ENCODE assay signal across 8 cellular contexts in the genomic region with DNA sequence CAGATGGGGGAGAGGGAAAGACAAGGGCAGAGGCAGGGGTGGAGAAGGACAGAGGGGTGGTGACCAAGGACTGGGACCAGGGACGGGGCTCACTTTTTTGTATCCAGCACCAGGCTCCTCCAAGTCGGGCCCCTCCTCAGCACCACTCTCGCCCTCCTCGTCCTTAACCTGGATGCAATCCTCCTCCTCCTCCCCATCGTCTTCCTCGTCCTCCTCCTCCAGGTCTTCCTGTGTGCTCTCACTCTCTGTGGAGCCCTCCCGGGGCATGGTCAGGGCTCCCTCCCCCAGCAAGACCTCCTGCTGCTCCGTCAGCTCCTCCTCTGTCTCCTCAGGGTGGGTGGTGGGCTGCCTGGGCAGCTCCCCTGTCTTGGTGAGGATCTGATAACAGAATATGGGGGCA. TPM values are rescaled to one million over a fixed set of nuclear protein-coding genes. Genes with fewer than 3 reads are reported as not detected.
A peak's percentile ranks its signal among the peaks of the same experiment; 100 is the strongest.
DNase-seq lines count a peak whose midpoint lies in the region; TF ChIP-seq lines count a peak whose summit lies in the region.
"Had no signal": no experiment of that assay in that cellular context is flagged by ENCODE, and none has a peak within 500 bp of the region (broad histone marks: within the 10 kb centered on the region; RNA-seq: fewer than 3 reads in every experiment).

No MANE protein-coding gene starts in this region.

- peaks cover 13% of the 10 kb centered on the region for H3K36me3 Mint-ChIP-seq in activated T-helper 1 cell treated with anti-CD3 and anti-CD28 coated beads, Interleukin-12 subunit alpha, Interleukin-12 subunit beta, Interleukin-2, Interleukin-4 antibody, amounts not matched to agents 30 ng/mL and 10 ng/mL and 1 ng/mL, durations not matched to agents 14 hours and 24 hours and 36 hours (ENCODE audit: low read depth)
- peaks cover 22% of the 10 kb centered on the region for H3K36me3 Mint-ChIP-seq in mesothelial cell of epicardium

- DNase-seq in activated T-helper 1 cell treated with anti-CD3 and anti-CD28 coated beads, Interleukin-12 subunit alpha, Interleukin-12 subunit beta, Interleukin-2, Interleukin-4 antibody, amounts not matched to agents 30 ng/mL and 10 ng/mL and 1 ng/mL, durations not matched to agents 14 hours and 24 hours and 36 hours (ENCODE audit: low spot score): no peak
- DNase-seq in mesothelial cell of epicardium (ENCODE audit: low spot score in 2 of 2, unreplicated experiment in 2 of 2): no peak
- DNase-seq in NCI-H1105 treated with DMSO at 0.1 percent for 48 hours (lab: John Stamatoyannopoulos, UW): no peak
- DNase-seq in NCI-H446 (lab: John Stamatoyannopoulos, UW): no peak
- DNase-seq in NCI-H2029 (lab: John Stamatoyannopoulos, UW): no peak
- DNase-seq: naive B cell, NCI-H82 had no signal

- no peaks in the 10 kb centered on the region for H3K9me3 Mint-ChIP-seq in activated T-helper 1 cell treated with anti-CD3 and anti-CD28 coated beads, Interleukin-12 subunit alpha, Interleukin-12 subunit beta, Interleukin-2, Interleukin-4 antibody, amounts not matched to agents 30 ng/mL and 10 ng/mL and 1 ng/mL, durations not matched to agents 14 hours and 24 hours and 36 hours
- H3K9me3 Mint-ChIP-seq in mesothelial cell of epicardium: no peaks in the 10 kb centered on the region
- H3K9me3 Mint-ChIP-seq: naive B cell had no signal

- peak overlapping the region; percentile 67 for H3K27ac Mint-ChIP-seq in activated T-helper 1 cell treated with anti-CD3 and anti-CD28 coated beads, Interleukin-12 subunit alpha, Interleukin-12 subunit beta, Interleukin-2, Interleukin-4 antibody, amounts not matched to agents 30 ng/mL and 10 ng/mL and 1 ng/mL, durations not matched to agents 14 hours and 24 hours and 36 hours
- peak overlapping the region; percentile 91 for H3K27ac Mint-ChIP-seq in mesothelial cell of epicardium

- H3K36me3 ChIP-seq in ES-I3 (ENCODE audit: insufficient read depth, low read length): no peaks in the 10 kb centered on the region; the same call in 1 of the 2 replicates

- TF ChIP-seq CTCF in mesothelial cell of epicardium (IDR thresholded peaks at IDR 0.05; ENCODE audit: unreplicated experiment): no peak

- intact Hi-C loops in activated T-helper 1 cell treated with anti-CD3 and anti-CD28 coated beads, Interleukin-12 subunit alpha, Interleukin-12 subunit beta, Interleukin-2, Interleukin-4 antibody, amounts not matched to agents 30 ng/mL and 10 ng/mL and 1 ng/mL, durations not matched to agents 14 hours and 24 hours and 36 hours (cut with micrococcal nuclease): loop anchor here (1.0 to 2.0 kb wide), 3 partner anchors 16 to 35 kb away; partner anchors contain the start of genes HDAC5 and LSM12

- no peaks in the 10 kb centered on the region for H3K9me3 ChIP-seq in ES-I3 (ENCODE audit: control insufficient read depth, insufficient read depth, low read length)

- H3K9ac ChIP-seq in ES-I3 (ENCODE audit: low read depth, low read length): peak overlapping the region; percentile 42

- peaks cover 45% of the 10 kb centered on the region for H3K4me1 ChIP-seq in ES-I3 (ENCODE audit: insufficient read depth, low read length)

- no peak overlapping the region for H3K4me3 Mint-ChIP-seq in activated T-helper 1 cell treated with anti-CD3 and anti-CD28 coated beads, Interleukin-12 subunit alpha, Interleukin-12 subunit beta, Interleukin-2, Interleukin-4 antibody, amounts not matched to agents 30 ng/mL and 10 ng/mL and 1 ng/mL, durations not matched to agents 14 hours and 24 hours and 36 hours
- H3K4me3 Mint-ChIP-seq in mesothelial cell of epicardium: peak overlapping the region; percentile 54

- peaks cover 20% of the 10 kb centered on the region for H3K4me1 Mint-ChIP-seq in activated T-helper 1 cell treated with anti-CD3 and anti-CD28 coated beads, Interleukin-12 subunit alpha, Interleukin-12 subunit beta, Interleukin-2, Interleukin-4 antibody, amounts not matched to agents 30 ng/mL and 10 ng/mL and 1 ng/mL, durations not matched to agents 14 hours and 24 hours and 36 hours (ENCODE audit: low read depth)
- peaks cover 27% of the 10 kb centered on the region for H3K4me1 Mint-ChIP-seq in mesothelial cell of epicardium

- H3K27me3 Mint-ChIP-seq in activated T-helper 1 cell treated with anti-CD3 and anti-CD28 coated beads, Interleukin-12 subunit alpha, Interleukin-12 subunit beta, Interleukin-2, Interleukin-4 antibody, amounts not matched to agents 30 ng/mL and 10 ng/mL and 1 ng/mL, durations not matched to agents 14 hours and 24 hours and 36 hours (ENCODE audit: insufficient read depth): no peaks in the 10 kb centered on the region
- H3K27me3 Mint-ChIP-seq in mesothelial cell of epicardium (ENCODE audit: low read depth): no peaks in the 10 kb centered on the region
- H3K27me3 Mint-ChIP-seq: naive B cell had no signal

RNA-seq across cellular contexts. Expression of gene G6PC3, which starts 16.8 kb away (rescaled TPM):
- 33.5 and 34.9 TPM in 2 replicates for total RNA-seq in activated T-helper 1 cell treated with anti-CD3 and anti-CD28 coated beads, Interleukin-12 subunit alpha, Interleukin-12 subunit beta, Interleukin-2, Interleukin-4 antibody, amounts not matched to agents 30 ng/mL and 10 ng/mL and 1 ng/mL, durations not matched to agents 14 hours and 24 hours and 36 hours
- 58.3 to 63.2 TPM (median 61.4 TPM) in 3 replicates for total RNA-seq in mesothelial cell of epicardium

RNA-seq across cellular contexts. Expression of gene LSM12, which starts 20.8 kb away (rescaled TPM):
- 93.9 and 95.4 TPM in 2 replicates for total RNA-seq in activated T-helper 1 cell treated with anti-CD3 and anti-CD28 coated beads, Interleukin-12 subunit alpha, Interleukin-12 subunit beta, Interleukin-2, Interleukin-4 antibody, amounts not matched to agents 30 ng/mL and 10 ng/mL and 1 ng/mL, durations not matched to agents 14 hours and 24 hours and 36 hours
- 51.4 to 60.8 TPM (median 58.0 TPM) in 3 replicates for total RNA-seq in mesothelial cell of epicardium

RNA-seq across cellular contexts. Expression of gene HDAC5, which starts 36.1 kb away (rescaled TPM):
- 20.6 and 22.8 TPM in 2 replicates for total RNA-seq in activated T-helper 1 cell treated with anti-CD3 and anti-CD28 coated beads, Interleukin-12 subunit alpha, Interleukin-12 subunit beta, Interleukin-2, Interleukin-4 antibody, amounts not matched to agents 30 ng/mL and 10 ng/mL and 1 ng/mL, durations not matched to agents 14 hours and 24 hours and 36 hours
- 33.4 to 34.1 TPM (median 33.5 TPM) in 3 replicates for total RNA-seq in mesothelial cell of epicardium

RNA-seq across cellular contexts. Expression of gene HROB, which starts 54.4 kb away (rescaled TPM):
- total RNA-seq in activated T-helper 1 cell treated with anti-CD3 and anti-CD28 coated beads, Interleukin-12 subunit alpha, Interleukin-12 subunit beta, Interleukin-2, Interleukin-4 antibody, amounts not matched to agents 30 ng/mL and 10 ng/mL and 1 ng/mL, durations not matched to agents 14 hours and 24 hours and 36 hours: 23.0 and 23.1 TPM in 2 replicates
- total RNA-seq in mesothelial cell of epicardium: 6.0 to 6.4 TPM (median 6.2 TPM) in 3 replicates
